ENCODE assay signal across 17 cellular contexts in the genomic region with DNA sequence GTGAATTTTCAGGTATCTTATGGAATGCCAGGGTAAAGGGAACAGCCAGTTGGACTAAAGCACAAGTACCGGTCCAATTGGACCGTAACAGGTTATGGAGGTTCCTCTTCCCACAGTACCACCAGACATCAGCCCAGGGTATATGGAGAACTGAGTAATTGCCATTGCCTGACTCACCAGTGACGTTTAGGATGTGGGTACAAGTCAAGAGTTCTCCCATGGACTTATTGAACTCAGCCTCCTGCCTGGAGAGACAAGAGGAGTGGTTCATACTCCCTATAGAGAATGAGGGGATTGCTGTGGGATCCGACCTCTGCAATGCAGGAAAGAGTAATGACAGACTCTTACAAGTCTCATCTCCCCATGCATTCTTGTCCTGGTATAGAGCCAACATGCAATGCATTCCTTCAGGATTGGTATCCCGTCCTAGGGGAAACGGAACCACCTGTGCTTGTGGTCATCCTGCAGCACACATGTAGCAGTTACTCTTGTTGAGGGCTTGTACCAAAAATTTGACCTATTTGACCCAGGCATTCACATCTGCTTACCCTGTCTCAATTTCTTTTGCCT. TPM values are rescaled to one million over a fixed set of nuclear protein-coding genes. Genes with fewer than 3 reads are reported as not detected.
DNase-seq lines count a peak whose midpoint lies in the region; ATAC-seq and TF ChIP-seq lines count a peak whose summit lies in the region.
"Had no signal": no experiment of that assay in that cellular context is flagged by ENCODE, and none has a peak within 500 bp of the region (broad histone marks: within the 10 kb centered on the region; RNA-seq: fewer than 3 reads in every experiment).

No MANE protein-coding gene starts in this region.

- ATAC-seq in HG03280 (IDR thresholded peaks at IDR 0.05; ENCODE audit: unreplicated experiment): no peak
- ATAC-seq: A549 had no signal

- peak; percentile 12 for DNase-seq in AG10803 (ENCODE audit: low read depth)
- peak; percentile 42 for DNase-seq in HCEC 1CT
- peak; percentile 6 for DNase-seq in NCI-H226
- peak; percentile 11 for DNase-seq in epithelial cell of esophagus (ENCODE audit: low read depth)
- no peak for DNase-seq in cardiac septum (ENCODE audit: low spot score)
- DNase-seq in NCI-H128 (lab: John Stamatoyannopoulos, UW; ENCODE audit: unreplicated experiment): no peak
- no peak for DNase-seq in NCI-H2029 (lab: John Stamatoyannopoulos, UW)
- DNase-seq: C1 segment of cervical spinal cord; DMS 273 treated with DMSO at 0.1 percent for 48 hours; NCI-H1105; NCI-H1694 treated with DMSO at 0.1 percent for 48 hours; NCI-H69; NK-92 treated with Interleukin-12 subunit alpha and Interleukin-12 subunit beta, amount 100 ng/mL, for 24 hours had no signal

- intact Hi-C loops in cardiac septum (cut with DNase I): no loop called here

- H3K4me3 ChIP-seq in AG10803 (ENCODE audit: low read length) (no peak overlapping the region), epithelial cell of esophagus (ENCODE audit: low read length) (no peak overlapping the region)
- H3K4me3 ChIP-seq: A549 had no signal

- TF ChIP-seq CTCF in AG10803 (conservative IDR thresholded peaks at IDR 0.05; ENCODE audit: low read length) (no peak), epithelial cell of esophagus (IDR thresholded peaks at IDR 0.05; ENCODE audit: insufficient read depth, low read depth, low read length, missing control alignments) (no peak)

RNA-seq across cellular contexts. Expression of a gene that starts 30.7 kb away (rescaled TPM):
- not detected for total RNA-seq in cardiac septum
- total RNA-seq: H4 had no signal

RNA-seq across cellular contexts. Expression of a gene that starts 43.2 kb away (rescaled TPM):
- total RNA-seq in cardiac septum: 26.2 TPM

RNA-seq across cellular contexts. Expression of a gene that starts 45.9 kb away (rescaled TPM):
- 0.51 TPM for total RNA-seq in cardiac septum
- total RNA-seq: H4, OCI-LY7 had no signal

RNA-seq across cellular contexts. Expression of a gene that starts 49.9 kb away (rescaled TPM):
- 46.4 TPM for total RNA-seq in cardiac septum

Comparison
In these comparisons a context has a peak if more than half of its experiments do, and no peak if none do; other contexts are left out.
1. DNase-seq: peak in AG10803 (single experiment), HCEC 1CT (single experiment), NCI-H226 (single experiment) and epithelial cell of esophagus (single experiment); none in cardiac septum (single experiment), NCI-H128 (single experiment) and NCI-H2029 (single experiment).